10 cellular contexts compared by ENCODE assay signal in genomic region chr19:32372726-32373613, GRCh38. TPM values are rescaled to one million over a fixed set of nuclear protein-coding genes. Genes with fewer than 3 reads are reported as not detected.
A peak's percentile ranks its signal among the peaks of the same experiment; 100 is the strongest.
DNase-seq lines count a peak whose midpoint lies in the region; ATAC-seq and TF ChIP-seq lines count a peak whose summit lies in the region.
"Had no signal": no experiment of that assay in that cellular context is flagged by ENCODE, and none has a peak within 500 bp of the region (broad histone marks: within the 10 kb centered on the region; RNA-seq: fewer than 3 reads in every experiment).

No MANE protein-coding gene starts in this region.

- CTCF ChIA-PET in mammary epithelial cell (lab: Charles Lee; ENCODE audit: low non-redundant PET), result no interaction called here

- intact Hi-C loops in heart right ventricle (cut with DNase I) (no loop called here), left ventricle myocardium superior (cut with micrococcal nuclease) (no loop called here), mammary epithelial cell (cut with micrococcal nuclease) (loop anchor here (1.0 kb wide), 1 partner anchor 28 kb away; the partner anchor contains the start of gene ZNF507)

- no peak overlapping the region for H3K23ac ChIP-seq in mesendoderm (ENCODE audit: low read length)

- WGBS in heart right ventricle, 2 donors, result 92 to 93% methylated on average over 8 of the region's 8 CpGs
- 97% methylated on average over 8 of the region's 8 CpGs for WGBS in mammary epithelial cell (ENCODE audit: low coverage, missing lambda C conversion rate)
- no CpG with 5 or more reads among the region's 8 CpGs for WGBS in mesendoderm (ENCODE audit: extremely low coverage, insufficient coverage, low lambda C conversion rate)

- no peak overlapping the region for H3K18ac ChIP-seq in mesendoderm (ENCODE audit: low read length)

- peaks cover 0 to 80% (median 10%) of the 10 kb centered on the region in 9 donors for H3K36me3 ChIP-seq in heart right ventricle
- H3K36me3 ChIP-seq in mammary epithelial cell (ENCODE audit: insufficient read depth, low read length), result peaks cover 2% of the 10 kb centered on the region
- H3K36me3 ChIP-seq in mesendoderm (ENCODE audit: control insufficient read depth, insufficient read depth, low read length), result no peaks in the 10 kb centered on the region

- no peak overlapping the region for H4K8ac ChIP-seq in mesendoderm (ENCODE audit: low read depth, low read length)

- no peak overlapping the region for H3K9ac ChIP-seq in mammary epithelial cell (ENCODE audit: insufficient read depth, low read length)
- H3K9ac ChIP-seq in mesendoderm (ENCODE audit: low read length), result no peak overlapping the region
- H3K9ac ChIP-seq: parathyroid adenoma had no signal

- in situ Hi-C loops in mammary epithelial cell (cut with MboI; ENCODE audit: low sequenced_read_pairs in 2 of 2), result no loop called here

- H4K20me1 ChIP-seq in mammary epithelial cell (ENCODE audit: insufficient read depth, low read length), result peaks cover 2% of the 10 kb centered on the region

- H3K56ac ChIP-seq in mesendoderm (ENCODE audit: low read length), result no peak overlapping the region

- H3K4me1 ChIP-seq in heart right ventricle (peaks cover 0 to 35% (median 14%) of the 10 kb centered on the region in 9 donors), mammary epithelial cell (ENCODE audit: insufficient read depth, low read length) (peaks cover 18% of the 10 kb centered on the region), mesendoderm (ENCODE audit: control insufficient read depth, low read depth, low read length) (no peaks in the 10 kb centered on the region)

- H2AFZ ChIP-seq in mammary epithelial cell (ENCODE audit: low read depth, low read length), result no peak overlapping the region
- H2AFZ ChIP-seq: parathyroid adenoma had no signal

- H2BK15ac ChIP-seq in mesendoderm (replicated peaks; ENCODE audit: low read depth), result no peak overlapping the region

- no peak overlapping the region for H2BK5ac ChIP-seq in mesendoderm (ENCODE audit: low read length)

- no peak overlapping the region for H3K4me3 ChIP-seq in heart right ventricle
- H3K4me3 ChIP-seq in mammary epithelial cell (replicated peaks in 1 of 3; ENCODE audit: insufficient read depth in 1 of 3, low read depth in 2 of 3, low read length in 3 of 3), result no peak overlapping the region
- H3K4me3 ChIP-seq in mesendoderm (ENCODE audit: low read length), result no peak overlapping the region

- H3K4ac ChIP-seq in mesendoderm (ENCODE audit: low read depth, low read length), result no peak overlapping the region

- H2BK120ac ChIP-seq in mesendoderm (ENCODE audit: low read depth, low read length), result no peak overlapping the region

- H2AK5ac ChIP-seq in mesendoderm (ENCODE audit: low read length), result no peak overlapping the region

- H3K9me3 ChIP-seq in heart right ventricle (peaks cover 0 to 4% (median 0%) of the 10 kb centered on the region in 11 donors), mammary epithelial cell (replicated peaks; ENCODE audit: insufficient read depth, low read length) (no peaks in the 10 kb centered on the region)

- ATAC-seq in heart right ventricle (peak in 1 of 8 donors; percentile 9), left ventricle myocardium superior (no peak), HG03457 (IDR thresholded peaks at IDR 0.05; ENCODE audit: unreplicated experiment) (no peak), HG02610 (IDR thresholded peaks at IDR 0.05; ENCODE audit: unreplicated experiment) (no peak)

- dilution Hi-C loops in mammary epithelial cell (cut with HindIII; ENCODE audit: low sequenced_read_pairs), result no loop called here

- TF ChIP-seq CTCF in heart right ventricle (IDR thresholded peaks at IDR 0.05), result no peak
- no peak for TF ChIP-seq CTCF in mammary epithelial cell (conservative IDR thresholded peaks at IDR 0.05 in 1 of 2, IDR thresholded peaks at IDR 0.05 in 1 of 2; ENCODE audit: extremely low read depth in 1 of 2, insufficient read depth in 1 of 2, low read depth in 1 of 2, low read length in 2 of 2)

- peaks cover 0 to 56% (median 0%) of the 10 kb centered on the region in 7 donors for H3K27me3 ChIP-seq in heart right ventricle
- no peaks in the 10 kb centered on the region for H3K27me3 ChIP-seq in mammary epithelial cell (ENCODE audit: insufficient read depth, low read length)
- no peaks in the 10 kb centered on the region for H3K27me3 ChIP-seq in mesendoderm (ENCODE audit: insufficient read depth, low read length, poor library complexity)

- H3K79me1 ChIP-seq in mesendoderm (ENCODE audit: low read length), result peaks cover 10% of the 10 kb centered on the region

- peak overlapping the region; percentile 34 for H3K4me2 ChIP-seq in mammary epithelial cell (ENCODE audit: insufficient read depth, low read depth, low read length)
- H3K4me2 ChIP-seq in mesendoderm (ENCODE audit: low read length), result no peak overlapping the region

- H4K5ac ChIP-seq in mesendoderm (ENCODE audit: low read length), result no peak overlapping the region

- BruUV-seq in mammary epithelial cell (replicated peaks; lab: Mats Ljungman, UMichigan), result no TSS peak

- H3K27ac ChIP-seq in heart right ventricle, result peak overlapping the region in 7 of 10 donors; percentile 48 to 73 (median 66)
- no peak overlapping the region for H3K27ac ChIP-seq in mammary epithelial cell (ENCODE audit: insufficient read depth, low read depth, low read length)
- no peak overlapping the region for H3K27ac ChIP-seq in mesendoderm (ENCODE audit: low read depth, low read length)
- H3K27ac ChIP-seq: parathyroid adenoma had no signal

- DNase-seq in heart right ventricle, result no peak
- no peak for DNase-seq in left ventricle myocardium superior
- no peak for DNase-seq in mammary epithelial cell
- DNase-seq in mesendoderm, result peak; percentile 78
- no peak for DNase-seq in SHP77 treated with DMSO at 0.1 percent for 48 hours (lab: John Stamatoyannopoulos, UW)
- DNase-seq in OCI-M2 (lab: John Stamatoyannopoulos, UW; ENCODE audit: unreplicated experiment), result no peak
- DNase-seq: NCI-H1105 treated with DMSO at 0.1 percent for 48 hours had no signal

- H3K79me2 ChIP-seq in mammary epithelial cell (ENCODE audit: insufficient read depth, low read length) (peaks cover 36% of the 10 kb centered on the region), mesendoderm (ENCODE audit: control insufficient read depth, insufficient read depth, low read length) (peaks cover 4% of the 10 kb centered on the region)

RNA-seq across cellular contexts. Expression of gene ZNF507, which starts 27.6 kb away (rescaled TPM):
- total RNA-seq in heart right ventricle (10 to 100 TPM; 13.3 to 26.6 (median 17.7) TPM), left ventricle myocardium superior (16.1 TPM), mammary epithelial cell (10 to 100 TPM; 10.2 to 14.4 TPM)
- polyA plus RNA-seq in heart right ventricle (1 to 10 TPM; 2.7 to 5.6 TPM), mammary epithelial cell (7.2 TPM)
- polyA minus RNA-seq in mammary epithelial cell, result 12.2 TPM
- polyA plus RNA-seq in mesendoderm (2013, experiment 1 of 2), result 17.5 TPM
- polyA plus RNA-seq in mesendoderm (2013, experiment 2 of 2), result 17.4 TPM

RNA-seq across cellular contexts. Expression of gene DPY19L3, which starts 32.6 kb away (rescaled TPM):
- total RNA-seq in heart right ventricle (10 to 100 TPM in 1 of 10 donors, 1 to 10 TPM in 9; 3.2 to 11.8 (median 4.7) TPM), left ventricle myocardium superior (5.2 TPM), mammary epithelial cell (10 to 100 TPM; 12.3 to 14.3 TPM)
- polyA plus RNA-seq in heart right ventricle (1 to 10 TPM; 2.9 to 3.5 TPM), mammary epithelial cell (8.3 TPM)
- polyA minus RNA-seq in mammary epithelial cell, result 2.4 TPM
- polyA plus RNA-seq in mesendoderm (2013, experiment 1 of 2), result 17.9 TPM
- polyA plus RNA-seq in mesendoderm (2013, experiment 2 of 2), result 21.7 TPM

Comparison
In these comparisons a context has a peak if more than half of its experiments do, and no peak if none do; other contexts are left out.
1. H3K27ac ChIP-seq: peak in heart right ventricle (7 of 10); none in mammary epithelial cell (single experiment) and mesendoderm (single experiment).